In genomic region chr2:12554235-12555011, GRCh38 we compare ENCODE assay signal across 14 cellular contexts.
DNase-seq lines count a peak whose midpoint lies in the region; ATAC-seq and TF ChIP-seq lines count a peak whose summit lies in the region.
"Had no signal": no experiment of that assay in that cellular context is flagged by ENCODE, and none has a peak within 500 bp of the region (broad histone marks: within the 10 kb centered on the region; RNA-seq: fewer than 3 reads in every experiment).

No MANE protein-coding gene starts in this region.

- peak overlapping the region; percentile 85 for H3K27ac Mint-ChIP-seq in activated T-helper 2 cell treated with anti-CD3 and anti-CD28 coated beads, Interferon-gamma antibody, Interleukin-2, Interleukin-4, amounts not matched to agents 10 μg/mL and 5 μg/mL and 100 μg/mL, durations not matched to agents 14 hours and 24 hours and 36 hours

- WGBS in sigmoid colon, 2 donors, result 70 to 74% methylated on average over 11 of the region's 11 CpGs

- no peak for TF ChIP-seq POLR2A in sigmoid colon (IDR thresholded peaks at IDR 0.05)

- peak overlapping the region; percentile 8 for H3K4me2 ChIP-seq in osteoblast (ENCODE audit: insufficient read depth, low read length)

- TF ChIP-seq EP300 in sigmoid colon (IDR thresholded peaks at IDR 0.05), result no peak

- H2AFZ ChIP-seq in osteoblast (ENCODE audit: low read length), result no peak overlapping the region

- peak; percentile 38 for ATAC-seq in GM19035 (IDR thresholded peaks at IDR 0.05; ENCODE audit: unreplicated experiment)
- peak; percentile 14 for ATAC-seq in HG02885 (IDR thresholded peaks at IDR 0.05; ENCODE audit: poor library complexity, unreplicated experiment)
- ATAC-seq in HG03354 (IDR thresholded peaks at IDR 0.05; ENCODE audit: poor library complexity, severe bottlenecking, unreplicated experiment), result no peak

- H3K4me1 Mint-ChIP-seq in activated T-helper 2 cell treated with anti-CD3 and anti-CD28 coated beads, Interferon-gamma antibody, Interleukin-2, Interleukin-4, amounts not matched to agents 10 μg/mL and 5 μg/mL and 100 μg/mL, durations not matched to agents 14 hours and 24 hours and 36 hours (ENCODE audit: low read depth), result peaks cover 46% of the 10 kb centered on the region

- peak overlapping the region; percentile 53 for H3K27ac ChIP-seq in osteoblast (ENCODE audit: low read depth, low read length)
- peak overlapping the region in 2 of 4 donors; percentile 46 to 58 for H3K27ac ChIP-seq in sigmoid colon
- H3K27ac ChIP-seq: HL-60 had no signal

- no peaks in the 10 kb centered on the region for H3K27me3 Mint-ChIP-seq in activated T-helper 2 cell treated with anti-CD3 and anti-CD28 coated beads, Interferon-gamma antibody, Interleukin-2, Interleukin-4, amounts not matched to agents 10 μg/mL and 5 μg/mL and 100 μg/mL, durations not matched to agents 14 hours and 24 hours and 36 hours (ENCODE audit: low read depth)

- no peaks in the 10 kb centered on the region for H3K27me3 ChIP-seq in osteoblast (ENCODE audit: insufficient read depth, low read length)
- H3K27me3 ChIP-seq in sigmoid colon, result no peaks in the 10 kb centered on the region
- H3K27me3 ChIP-seq: adrenal gland had no signal

- H3K4me1 ChIP-seq in osteoblast (ENCODE audit: insufficient read depth, low read length) (peaks cover 35% of the 10 kb centered on the region), sigmoid colon (peaks cover 0 to 19% (median 15%) of the 10 kb centered on the region in 4 donors)

- H3K9me3 ChIP-seq in osteoblast (ENCODE audit: low read depth, low read length), result no peaks in the 10 kb centered on the region
- no peaks in the 10 kb centered on the region for H3K9me3 ChIP-seq in sigmoid colon
- H3K9me3 ChIP-seq: adrenal gland had no signal

- peaks cover 6% of the 10 kb centered on the region for H3K9me3 Mint-ChIP-seq in activated T-helper 2 cell treated with anti-CD3 and anti-CD28 coated beads, Interferon-gamma antibody, Interleukin-2, Interleukin-4, amounts not matched to agents 10 μg/mL and 5 μg/mL and 100 μg/mL, durations not matched to agents 14 hours and 24 hours and 36 hours

- no peak overlapping the region for H3K4me3 Mint-ChIP-seq in activated T-helper 2 cell treated with anti-CD3 and anti-CD28 coated beads, Interferon-gamma antibody, Interleukin-2, Interleukin-4, amounts not matched to agents 10 μg/mL and 5 μg/mL and 100 μg/mL, durations not matched to agents 14 hours and 24 hours and 36 hours (ENCODE audit: low read depth)

- H3K79me2 ChIP-seq in osteoblast (ENCODE audit: insufficient read depth, low read length), result no peaks in the 10 kb centered on the region

- TF ChIP-seq CTCF in osteoblast (IDR thresholded peaks at IDR 0.05; ENCODE audit: extremely low read depth, low read depth, low read length), result no peak
- TF ChIP-seq CTCF in sigmoid colon (IDR thresholded peaks at IDR 0.05), result no peak

- peaks cover 7% of the 10 kb centered on the region for H3K36me3 Mint-ChIP-seq in activated T-helper 2 cell treated with anti-CD3 and anti-CD28 coated beads, Interferon-gamma antibody, Interleukin-2, Interleukin-4, amounts not matched to agents 10 μg/mL and 5 μg/mL and 100 μg/mL, durations not matched to agents 14 hours and 24 hours and 36 hours (ENCODE audit: low read depth)

- H4K20me1 ChIP-seq in osteoblast (ENCODE audit: insufficient read depth, low read length), result no peaks in the 10 kb centered on the region

- intact Hi-C loops in activated T-helper 2 cell treated with anti-CD3 and anti-CD28 coated beads, Interferon-gamma antibody, Interleukin-2, Interleukin-4, amounts not matched to agents 10 μg/mL and 5 μg/mL and 100 μg/mL, durations not matched to agents 14 hours and 24 hours and 36 hours (cut with micrococcal nuclease), result loop anchor here (1.0 to 10.0 kb wide), 10 partner anchors 40 to 802 kb away; partner anchors contain the start of gene TRIB2
- intact Hi-C loops in sigmoid colon (cut with DNase I), result no loop called here

- H3K4me3 ChIP-seq in osteoblast (ENCODE audit: insufficient read depth, low read length), result no peak overlapping the region
- no peak overlapping the region for H3K4me3 ChIP-seq in sigmoid colon
- H3K4me3 ChIP-seq: lung had no signal

- H3K36me3 ChIP-seq in osteoblast (ENCODE audit: insufficient read depth, low read length), result no peaks in the 10 kb centered on the region
- no peaks in the 10 kb centered on the region for H3K36me3 ChIP-seq in sigmoid colon
- H3K36me3 ChIP-seq: adrenal gland had no signal

- no peak for DNase-seq in activated T-helper 2 cell treated with anti-CD3 and anti-CD28 coated beads, Interferon-gamma antibody, Interleukin-2, Interleukin-4, amounts not matched to agents 10 μg/mL and 5 μg/mL and 100 μg/mL, durations not matched to agents 14 hours and 24 hours and 36 hours (ENCODE audit: low spot score)
- DNase-seq in osteoblast (ENCODE audit: insufficient read length, low spot score, missing footprints), result peak; percentile 49
- no peak for DNase-seq in HCEC 1CT
- no peak for DNase-seq in sigmoid colon
- no peak for DNase-seq in NCI-H2227 (lab: John Stamatoyannopoulos, UW; ENCODE audit: unreplicated experiment)
- DNase-seq: adrenal gland, GF-D8, T1000, trophoblast cell had no signal
